In genomic region chr7:134315679-134316538, GRCh38 we compare ENCODE assay signal across 8 cellular contexts. TPM values are rescaled to one million over a fixed set of nuclear protein-coding genes. Genes with fewer than 3 reads are reported as not detected.
A peak's percentile ranks its signal among the peaks of the same experiment; 100 is the strongest.
DNase-seq lines count a peak whose midpoint lies in the region; ATAC-seq and TF ChIP-seq lines count a peak whose summit lies in the region.

No MANE protein-coding gene starts in this region.

- DNase-seq in AG09309 (ENCODE audit: low read depth): no peak
- no peak for DNase-seq in Panc1 (ENCODE audit: low read depth, low spot score)
- peak; percentile 38 for DNase-seq in dedifferentiated amniotic fluid mesenchymal stem cell (ENCODE audit: extremely low spot score)
- DNase-seq in uterus: peak in 1 of 2 donors; percentile 14
- DNase-seq in GOT3 (lab: John Stamatoyannopoulos, UW): no peak

- ATAC-seq in GM19035 (IDR thresholded peaks at IDR 0.05; ENCODE audit: unreplicated experiment): peak; percentile 4
- ATAC-seq in Panc1: no peak
- no peak for ATAC-seq in GM19324 (IDR thresholded peaks at IDR 0.05; ENCODE audit: low FRiP score, unreplicated experiment)

- H3K36me3 ChIP-seq in Panc1 (ENCODE audit: control insufficient read depth, insufficient read depth, low read length) (no peaks in the 10 kb centered on the region), mesodermal cell (ENCODE audit: control insufficient read depth, insufficient read depth, low read length) (peaks cover 7% of the 10 kb centered on the region), uterus (no peaks in the 10 kb centered on the region)

- in situ Hi-C loops in Panc1 (cut with HindIII; ENCODE audit: low pct_unique_long_range_greater_than_20kb, low sequenced_read_pairs): no loop called here

- H3K4me3 ChIP-seq in AG09309 (ENCODE audit: control insufficient read depth, low read depth, low read length) (peak overlapping the region; percentile 86), Panc1 (ENCODE audit: low read depth in 2 of 2, low read length in 2 of 2) (peak overlapping the region; percentile 85 to 88), mesodermal cell (ENCODE audit: extremely low read depth, insufficient read depth, low read length, poor library complexity, severe bottlenecking) (peak overlapping the region; percentile 82), uterus (peak overlapping the region; percentile 74 to 93)

- no TSS peak for BruUV-seq in Panc1 (replicated peaks; lab: Mats Ljungman, UMichigan)

- no peak for TF ChIP-seq CTCF in AG09309 (IDR thresholded peaks at IDR 0.05; ENCODE audit: control insufficient read depth, insufficient read depth, low read depth, low read length, missing control alignments)
- no peak for TF ChIP-seq CTCF in Panc1 (IDR thresholded peaks at IDR 0.05)
- no peak for TF ChIP-seq CTCF in uterus (IDR thresholded peaks at IDR 0.05)

- WGBS in mesodermal cell (ENCODE audit: insufficient coverage in 2 of 2), 2 experiments: 25 to 31% methylated on average over 17 to 18 of the region's 20 CpGs

- no peaks in the 10 kb centered on the region for H3K9me3 ChIP-seq in Panc1 (ENCODE audit: control insufficient read depth, insufficient read depth, low read depth, low read length)
- H3K9me3 ChIP-seq in mesodermal cell (ENCODE audit: control insufficient read depth, low read length): no peaks in the 10 kb centered on the region
- no peaks in the 10 kb centered on the region for H3K9me3 ChIP-seq in uterus

- peaks cover 9% of the 10 kb centered on the region for H3K4me1 ChIP-seq in Panc1 (ENCODE audit: control insufficient read depth, insufficient read depth, low read length)
- H3K4me1 ChIP-seq in mesodermal cell (ENCODE audit: control insufficient read depth, insufficient read depth, low read length, poor library complexity, severe bottlenecking): peaks cover 11% of the 10 kb centered on the region
- no peaks in the 10 kb centered on the region for H3K4me1 ChIP-seq in uterus

- intact Hi-C loops in Panc1 (cut with micrococcal nuclease; ENCODE audit: unreplicated experiment) (no loop called here), uterus (cut with DNase I; ENCODE audit: low total_unique reads) (no loop called here)

- no peaks in the 10 kb centered on the region for H3K27me3 ChIP-seq in Panc1 (ENCODE audit: control insufficient read depth, insufficient read depth, low read length)
- no peaks in the 10 kb centered on the region for H3K27me3 ChIP-seq in uterus

- TF ChIP-seq POLR2A in uterus (IDR thresholded peaks at IDR 0.05): no peak

- POLR2A ChIA-PET in Panc1 (lab: Charles Lee): no interaction called here

- H3K27ac ChIP-seq in Panc1 (ENCODE audit: low read length) (peak overlapping the region; percentile 78), mesodermal cell (ENCODE audit: low read depth, low read length, severe bottlenecking) (peak overlapping the region; percentile 67), uterus (peak overlapping the region; percentile 65 to 70)

- CTCF ChIA-PET in Panc1 (lab: Charles Lee): interaction anchor here (0.7 kb wide), 1 partner anchor 109 kb away, joined by 4 read pairs; no protein-coding TSS in a partner anchor

RNA-seq across cellular contexts. Expression of gene SLC35B4, which starts 0.8 kb away (rescaled TPM):
- total RNA-seq in Panc1 (2021; ENCODE audit: unreplicated experiment) (21.6 TPM), uterus (10 to 100 TPM in 2 of 4 donors, 1 to 10 TPM in 2; 6.5 to 20.5 (median 14.6) TPM)
- 13.4 TPM for polyA plus RNA-seq in Panc1 (2012; ENCODE audit: insufficient read length)
- 16.9 TPM for polyA plus RNA-seq in mesodermal cell (2013, experiment 1 of 2)
- polyA plus RNA-seq in mesodermal cell (2013, experiment 2 of 2): 16.8 TPM
